ENCODE assay signal across 1 cellular context in genomic region chr12:6312529-6313325, GRCh38.
TF ChIP-seq lines count a peak whose summit lies in the region.

No MANE protein-coding gene starts in this region.

TF ChIP-seq in GM12878, 131 proteins besides CTCF, POLR2A, EP300 and RAD21 (continued from another document and continues in another):
- TF ChIP-seq E4F1 (IDR thresholded peaks at IDR 0.05; ENCODE audit: borderline replicate concordance, partially characterized antibody): no peak
- no peak for TF ChIP-seq PBX3 (IDR thresholded peaks at IDR 0.05; ENCODE audit: insufficient replicate concordance, low read depth, low read length)
- 0 out of 2 replicates have a peak, but pooled peaks have one; percentile 37 for TF ChIP-seq CBFB (IDR thresholded peaks at IDR 0.05; ENCODE audit: low read depth)
- peak; percentile 95 for TF ChIP-seq RELA (IDR thresholded peaks at IDR 0.05; ENCODE audit: borderline replicate concordance, partially characterized antibody)
- no peak for TF ChIP-seq IRF4 (IDR thresholded peaks at IDR 0.05; ENCODE audit: low read depth, low read length)
- no peak for TF ChIP-seq ZBTB11 (CRISPR knock-in tag; IDR thresholded peaks at IDR 0.05)
- TF ChIP-seq ATF7 (IDR thresholded peaks at IDR 0.05; ENCODE audit: low read depth): peak; percentile 6; the same call in 1 of the 2 replicates
- TF ChIP-seq MEF2B (IDR thresholded peaks at IDR 0.05; ENCODE audit: partially characterized antibody, poor library complexity, severe bottlenecking): peak; percentile 89
- TF ChIP-seq RBBP5 (conservative IDR thresholded peaks at IDR 0.05): no peak
- no peak for TF ChIP-seq SIX5 (IDR thresholded peaks at IDR 0.05; ENCODE audit: low read depth, low read length, severe bottlenecking)
- no peak for TF ChIP-seq JUND (IDR thresholded peaks at IDR 0.05; ENCODE audit: low read depth, low read length)
- no peak for TF ChIP-seq ZNF622 (IDR thresholded peaks at IDR 0.05)
- TF ChIP-seq ZNF274 (IDR thresholded peaks at IDR 0.05; ENCODE audit: insufficient read depth, insufficient read length): no peak
- no peak for TF ChIP-seq JUNB (IDR thresholded peaks at IDR 0.05)
- TF ChIP-seq YY1 (IDR thresholded peaks at IDR 0.05; ENCODE audit: low read depth, low read length): no peak
- no peak for TF ChIP-seq MTA3 (IDR thresholded peaks at IDR 0.05; ENCODE audit: borderline replicate concordance, low read length)
- no peak for TF ChIP-seq SREBF2 (IDR thresholded peaks at IDR 0.05; ENCODE audit: low read length)
- no peak for TF ChIP-seq SMAD5 (IDR thresholded peaks at IDR 0.05; ENCODE audit: low read depth)
- no peak for TF ChIP-seq REST (IDR thresholded peaks at IDR 0.05; ENCODE audit: low read depth, low read length)
- TF ChIP-seq SRF (IDR thresholded peaks at IDR 0.05; ENCODE audit: low read depth in 2 of 2, low read length in 2 of 2): no peak
- no peak for TF ChIP-seq NR2C2 (IDR thresholded peaks at IDR 0.05; ENCODE audit: borderline replicate concordance, control insufficient read depth, insufficient read length, low read depth)
- TF ChIP-seq CHD1 (IDR thresholded peaks at IDR 0.05; ENCODE audit: low read depth, low read length): peak; percentile 63; the same call in 1 of the 2 replicates
- no peak; the same call in 1 of the 2 replicates for TF ChIP-seq NKRF (conservative IDR thresholded peaks at IDR 0.05)
- TF ChIP-seq KDM1A (IDR thresholded peaks at IDR 0.05; ENCODE audit: borderline replicate concordance): no peak
- no peak for TF ChIP-seq RFX5 (IDR thresholded peaks at IDR 0.05; ENCODE audit: low read depth, low read length)
- TF ChIP-seq ZNF687 (IDR thresholded peaks at IDR 0.05): peak; percentile 92
- no peak for TF ChIP-seq TCF7 (IDR thresholded peaks at IDR 0.05; ENCODE audit: borderline replicate concordance)
- TF ChIP-seq RELB (IDR thresholded peaks at IDR 0.05; ENCODE audit: low read depth): peak; percentile 98
- peak; percentile 48 for TF ChIP-seq CUX1 (IDR thresholded peaks at IDR 0.05; ENCODE audit: insufficient replicate concordance, low read depth, low read length)
